ENCODE assay signal across 1 cellular context in the genomic region with DNA sequence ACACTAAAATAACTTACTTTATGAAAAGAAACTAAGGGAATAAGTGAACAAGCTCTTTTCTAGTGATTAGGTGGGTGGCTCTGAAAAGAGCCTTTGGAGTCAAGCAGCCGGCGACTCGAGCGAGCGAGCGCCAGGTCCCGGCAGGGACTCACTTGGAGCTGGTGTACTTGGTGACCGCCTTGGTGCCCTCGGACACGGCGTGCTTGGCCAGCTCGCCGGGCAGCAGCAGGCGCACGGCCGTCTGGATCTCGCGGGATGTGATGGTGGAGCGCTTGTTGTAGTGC.
TF ChIP-seq lines count a peak whose summit lies in the region.

No MANE protein-coding gene starts in this region.

TF ChIP-seq in GM12878, 131 proteins besides CTCF, POLR2A, EP300 and RAD21:
- TF ChIP-seq POLR2AphosphoS2 (IDR thresholded peaks at IDR 0.05; ENCODE audit: low read depth, low read length) (peak; percentile 61; the same call in 1 of the 2 replicates), CBX5 (IDR thresholded peaks at IDR 0.05; ENCODE audit: low read depth) (0 out of 2 replicates have a peak, but pooled peaks have one; percentile 13), CHD1 (IDR thresholded peaks at IDR 0.05; ENCODE audit: low read depth, low read length) (peak; percentile 82; the same call in 1 of the 2 replicates), ZBED1 (IDR thresholded peaks at IDR 0.05; ENCODE audit: borderline replicate concordance) (peak; percentile 55; the same call in 1 of the 2 replicates), MTA3 (IDR thresholded peaks at IDR 0.05; ENCODE audit: borderline replicate concordance, low read length) (0 out of 2 replicates have a peak, but pooled peaks have one; percentile 91), SMARCA5 (IDR thresholded peaks at IDR 0.05) (0 out of 2 replicates have a peak, but pooled peaks have one; percentile 13), LARP7 (IDR thresholded peaks at IDR 0.05) (0 out of 2 replicates have a peak, but pooled peaks have one; percentile 59), POLR2AphosphoS5 (IDR thresholded peaks at IDR 0.05; ENCODE audit: low read length) (peak; percentile 71; the same call in 1 of the 2 replicates)
- TF ChIP-seq, protein P1, sequence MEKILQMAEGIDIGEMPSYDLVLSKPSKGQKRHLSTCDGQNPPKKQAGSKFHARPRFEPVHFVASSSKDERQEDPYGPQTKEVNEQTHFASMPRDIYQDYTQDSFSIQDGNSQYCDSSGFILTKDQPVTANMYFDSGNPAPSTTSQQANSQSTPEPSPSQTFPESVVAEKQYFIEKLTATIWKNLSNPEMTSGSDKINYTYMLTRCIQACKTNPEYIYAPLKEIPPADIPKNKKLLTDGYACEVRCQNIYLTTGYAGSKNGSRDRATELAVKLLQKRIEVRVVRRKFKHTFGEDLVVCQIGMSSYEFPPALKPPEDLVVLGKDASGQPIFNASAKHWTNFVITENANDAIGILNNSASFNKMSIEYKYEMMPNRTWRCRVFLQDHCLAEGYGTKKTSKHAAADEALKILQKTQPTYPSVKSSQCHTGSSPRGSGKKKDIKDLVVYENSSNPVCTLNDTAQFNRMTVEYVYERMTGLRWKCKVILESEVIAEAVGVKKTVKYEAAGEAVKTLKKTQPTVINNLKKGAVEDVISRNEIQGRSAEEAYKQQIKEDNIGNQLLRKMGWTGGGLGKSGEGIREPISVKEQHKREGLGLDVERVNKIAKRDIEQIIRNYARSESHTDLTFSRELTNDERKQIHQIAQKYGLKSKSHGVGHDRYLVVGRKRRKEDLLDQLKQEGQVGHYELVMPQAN (conservative IDR thresholded peaks at IDR 0.05), result 0 out of 2 replicates have a peak, but pooled peaks have one; percentile 10
- TF ChIP-seq, protein P2, sequence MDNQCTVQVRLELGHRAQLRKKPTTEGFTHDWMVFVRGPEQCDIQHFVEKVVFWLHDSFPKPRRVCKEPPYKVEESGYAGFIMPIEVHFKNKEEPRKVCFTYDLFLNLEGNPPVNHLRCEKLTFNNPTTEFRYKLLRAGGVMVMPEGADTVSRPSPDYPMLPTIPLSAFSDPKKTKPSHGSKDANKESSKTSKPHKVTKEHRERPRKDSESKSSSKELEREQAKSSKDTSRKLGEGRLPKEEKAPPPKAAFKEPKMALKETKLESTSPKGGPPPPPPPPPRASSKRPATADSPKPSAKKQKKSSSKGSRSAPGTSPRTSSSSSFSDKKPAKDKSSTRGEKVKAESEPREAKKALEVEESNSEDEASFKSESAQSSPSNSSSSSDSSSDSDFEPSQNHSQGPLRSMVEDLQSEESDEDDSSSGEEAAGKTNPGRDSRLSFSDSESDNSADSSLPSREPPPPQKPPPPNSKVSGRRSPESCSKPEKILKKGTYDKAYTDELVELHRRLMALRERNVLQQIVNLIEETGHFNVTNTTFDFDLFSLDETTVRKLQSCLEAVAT (IDR thresholded peaks at IDR 0.05), result peak; percentile 90
